Comparison of ENCODE assay signal across 19 cellular contexts in the genomic region with DNA sequence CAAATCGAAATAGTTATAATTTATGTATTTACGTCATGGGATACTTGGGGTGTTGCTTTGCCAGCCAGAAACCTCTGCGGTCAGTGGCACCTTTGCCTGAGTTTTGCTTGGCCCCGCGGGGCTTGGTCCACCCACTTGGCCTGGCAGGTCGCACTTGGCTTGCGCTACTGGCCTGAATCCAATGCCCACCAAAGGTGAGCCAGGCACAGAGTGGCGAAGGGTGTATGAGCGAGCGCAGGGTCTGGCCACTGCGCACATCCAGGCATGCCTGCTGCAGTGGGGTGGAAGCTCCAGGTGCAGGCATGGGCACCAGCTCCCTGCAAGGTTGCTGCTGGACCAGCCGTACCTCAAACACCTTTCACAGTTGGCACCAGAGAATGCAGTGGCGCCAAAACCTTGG.
DNase-seq lines count a peak whose midpoint lies in the region; ATAC-seq, FAIRE-seq and TF ChIP-seq lines count a peak whose summit lies in the region.
"Had no signal": no experiment of that assay in that cellular context is flagged by ENCODE, and none has a peak within 500 bp of the region (broad histone marks: within the 10 kb centered on the region; RNA-seq: fewer than 3 reads in every experiment).

No MANE protein-coding gene starts in this region.

- no peaks in the 10 kb centered on the region for H3K36me3 Mint-ChIP-seq in chondrocyte (ENCODE audit: low read depth)
- H3K36me3 Mint-ChIP-seq in type B pancreatic cell = no peaks in the 10 kb centered on the region
- no peaks in the 10 kb centered on the region for H3K36me3 Mint-ChIP-seq in activated naive CD4-positive, alpha-beta T cell treated with anti-CD3 and anti-CD28 coated beads for 36 hours (ENCODE audit: low read depth)
- H3K36me3 Mint-ChIP-seq: CD4-positive, alpha-beta memory T cell had no signal

- no peak overlapping the region for H3K4me3 ChIP-seq in kidney (ENCODE audit: low read length in 2 of 2)
- peak overlapping the region; percentile 53 for H3K4me3 ChIP-seq in trophoblast cell (ENCODE audit: low read depth, low read length)
- H3K4me3 ChIP-seq in upper lobe of right lung = no peak overlapping the region
- H3K4me3 ChIP-seq: GM12878, GM23338 had no signal

- TF ChIP-seq CTCF in chondrocyte (IDR thresholded peaks at IDR 0.05) (no peak), kidney (IDR thresholded peaks at IDR 0.05; ENCODE audit: borderline replicate concordance, extremely low read depth, insufficient read depth) (no peak), upper lobe of right lung (IDR thresholded peaks at IDR 0.05) (no peak), type B pancreatic cell (conservative IDR thresholded peaks at IDR 0.05) (no peak)

- no peaks in the 10 kb centered on the region for H3K27me3 Mint-ChIP-seq in chondrocyte (ENCODE audit: low read depth)
- no peaks in the 10 kb centered on the region for H3K27me3 Mint-ChIP-seq in type B pancreatic cell
- no peaks in the 10 kb centered on the region for H3K27me3 Mint-ChIP-seq in activated naive CD4-positive, alpha-beta T cell treated with anti-CD3 and anti-CD28 coated beads for 36 hours (ENCODE audit: low read depth)
- H3K27me3 Mint-ChIP-seq: CD4-positive, alpha-beta memory T cell had no signal

- H3K9ac ChIP-seq in kidney (ENCODE audit: low read length in 2 of 2) (no peak overlapping the region), trophoblast cell (ENCODE audit: low read length) (peak overlapping the region; percentile 69)

- H3K9me3 Mint-ChIP-seq in chondrocyte (ENCODE audit: low read depth) (no peaks in the 10 kb centered on the region), type B pancreatic cell (no peaks in the 10 kb centered on the region)
- no peaks in the 10 kb centered on the region for H3K9me3 Mint-ChIP-seq in activated naive CD4-positive, alpha-beta T cell treated with anti-CD3 and anti-CD28 coated beads for 36 hours

- no peak overlapping the region for H4K8ac ChIP-seq in trophoblast cell (ENCODE audit: low read depth, low read length)

- CTCF ChIA-PET in activated naive CD4-positive, alpha-beta T cell treated with anti-CD3 and anti-CD28 coated beads for 36 hours (lab: Charles Lee) = no interaction called here

- no peak overlapping the region for H2BK120ac ChIP-seq in trophoblast cell (ENCODE audit: insufficient read depth, low read length, poor library complexity)

- H3K14ac ChIP-seq in trophoblast cell (ENCODE audit: low read length) = no peak overlapping the region

- H3K4ac ChIP-seq in trophoblast cell (ENCODE audit: low read depth, low read length) = no peak overlapping the region

- H4K91ac ChIP-seq in trophoblast cell (ENCODE audit: low read depth, low read length) = no peak overlapping the region

- no peaks in the 10 kb centered on the region for H3K4me1 ChIP-seq in kidney (ENCODE audit: control insufficient read depth in 1 of 2, insufficient read depth in 1 of 2, low read depth in 1 of 2, low read length in 2 of 2)
- H3K4me1 ChIP-seq in trophoblast cell (ENCODE audit: control insufficient read depth in 1 of 2, insufficient read depth in 2 of 2, low read length in 2 of 2) = no peaks in the 10 kb centered on the region
- no peaks in the 10 kb centered on the region for H3K4me1 ChIP-seq in upper lobe of right lung

- H3K4me1 Mint-ChIP-seq in chondrocyte (ENCODE audit: low read depth) (no peaks in the 10 kb centered on the region), type B pancreatic cell (ENCODE audit: unreplicated experiment) (no peaks in the 10 kb centered on the region)
- H3K4me1 Mint-ChIP-seq in activated naive CD4-positive, alpha-beta T cell treated with anti-CD3 and anti-CD28 coated beads for 36 hours (ENCODE audit: low read depth) = no peaks in the 10 kb centered on the region
- H3K4me1 Mint-ChIP-seq: CD4-positive, alpha-beta memory T cell; GM23338; H9 had no signal

- no peak overlapping the region for H3K23ac ChIP-seq in trophoblast cell (ENCODE audit: low read length)

- H3K9me3 ChIP-seq in kidney (ENCODE audit: control insufficient read depth in 1 of 2, low read length in 2 of 2) = no peaks in the 10 kb centered on the region
- peaks cover 2% of the 10 kb centered on the region for H3K9me3 ChIP-seq in trophoblast cell (ENCODE audit: insufficient read depth, low read depth, low read length)
- no peaks in the 10 kb centered on the region for H3K9me3 ChIP-seq in upper lobe of right lung

- H2AFZ ChIP-seq in trophoblast cell (ENCODE audit: insufficient read depth, low read length, poor library complexity) = no peak overlapping the region
- H2AFZ ChIP-seq: GM23338 had no signal

- ATAC-seq in upper lobe of right lung = peak; percentile 20
- ATAC-seq: GM12878, GM23338, HCT116 had no signal

- H3K27ac ChIP-seq in kidney (ENCODE audit: low read depth in 2 of 2, low read length in 2 of 2) (no peak overlapping the region), trophoblast cell (ENCODE audit: low read depth, low read length) (no peak overlapping the region), upper lobe of right lung (no peak overlapping the region)

- no peaks in the 10 kb centered on the region for H3K27me3 ChIP-seq in trophoblast cell (ENCODE audit: insufficient read depth, low read length)
- no peaks in the 10 kb centered on the region for H3K27me3 ChIP-seq in upper lobe of right lung

- H3K4me2 ChIP-seq in trophoblast cell (ENCODE audit: low read length) = no peak overlapping the region
- H3K4me2 ChIP-seq: GM23338 had no signal

- DNase-seq in chondrocyte (ENCODE audit: low spot score) (peak; percentile 66), kidney (peak; percentile 49), trophoblast cell (no peak), upper lobe of right lung (no peak), type B pancreatic cell (ENCODE audit: extremely low spot score, unreplicated experiment) (no peak)
- DNase-seq in activated T-cell treated with anti-CD3 and anti-CD28 coated beads, Interleukin-2, amount 50 U/mL, for 1 hour = no peak
- no peak for DNase-seq in activated naive CD4-positive, alpha-beta T cell treated with anti-CD3 and anti-CD28 coated beads for 36 hours
- DNase-seq: C1 segment of cervical spinal cord; Calu3; CD4-positive, alpha-beta memory T cell; COR-L47; DMS153; DND-41; H9 had no signal

- H3K27ac Mint-ChIP-seq in chondrocyte (ENCODE audit: unreplicated experiment) = no peak overlapping the region
- H3K27ac Mint-ChIP-seq in type B pancreatic cell = no peak overlapping the region
- H3K27ac Mint-ChIP-seq in activated naive CD4-positive, alpha-beta T cell treated with anti-CD3 and anti-CD28 coated beads for 36 hours = no peak overlapping the region
- H3K27ac Mint-ChIP-seq: CD4-positive, alpha-beta memory T cell; GM23338; H9 had no signal

- H2AK5ac ChIP-seq in trophoblast cell (ENCODE audit: low read length) = no peak overlapping the region

- no peak for FAIRE-seq in kidney (lab: Jason Lieb, UNC)
- FAIRE-seq: G401.6, GM12878, GM19239 had no signal

- no peaks in the 10 kb centered on the region for H3K36me3 ChIP-seq in kidney (ENCODE audit: control insufficient read depth in 1 of 2, insufficient read depth in 2 of 2, low read length in 2 of 2)
- no peaks in the 10 kb centered on the region for H3K36me3 ChIP-seq in trophoblast cell (ENCODE audit: control insufficient read depth in 1 of 2, insufficient read depth in 2 of 2, low read length in 2 of 2)
- no peaks in the 10 kb centered on the region for H3K36me3 ChIP-seq in upper lobe of right lung

- H4K12ac ChIP-seq in trophoblast cell (ENCODE audit: low read depth, low read length) = no peak overlapping the region

- H3K4me3 Mint-ChIP-seq in chondrocyte (ENCODE audit: unreplicated experiment) (no peak overlapping the region), type B pancreatic cell (no peak overlapping the region)
- H3K4me3 Mint-ChIP-seq in activated naive CD4-positive, alpha-beta T cell treated with anti-CD3 and anti-CD28 coated beads for 36 hours = no peak overlapping the region
- H3K4me3 Mint-ChIP-seq: CD4-positive, alpha-beta memory T cell; GM23338; H9 had no signal

- no peaks in the 10 kb centered on the region for H3K79me2 ChIP-seq in trophoblast cell (ENCODE audit: control insufficient read depth, insufficient read depth, low read length, poor library complexity)

- no CpG with 5 or more reads among the region's 13 CpGs for WGBS in trophoblast cell (ENCODE audit: extremely low coverage, insufficient coverage, insufficient read length)

- no peak overlapping the region for H2BK5ac ChIP-seq in trophoblast cell (ENCODE audit: low read depth, low read length, poor library complexity)

- intact Hi-C loops in kidney (cut with DNase I) = no loop called here
- intact Hi-C loops in upper lobe of right lung (cut with DNase I) = no loop called here
- intact Hi-C loops in activated naive CD4-positive, alpha-beta T cell treated with anti-CD3 and anti-CD28 coated beads for 36 hours (cut with micrococcal nuclease) = no loop called here

- no peak overlapping the region for H3K18ac ChIP-seq in trophoblast cell (ENCODE audit: low read length)

- no peaks in the 10 kb centered on the region for H3K79me1 ChIP-seq in trophoblast cell (ENCODE audit: low read length)

- no peak overlapping the region for H2BK12ac ChIP-seq in trophoblast cell (ENCODE audit: low read length)

Comparison
In these comparisons a context has a peak if more than half of its experiments do, and no peak if none do; other contexts are left out.
1. DNase-seq: peak in chondrocyte (single experiment) and kidney (single experiment); none in trophoblast cell (0 of 2), upper lobe of right lung (single experiment), type B pancreatic cell (single experiment), activated T-cell treated with anti-CD3 and anti-CD28 coated beads, Interleukin-2, amount 50 U/mL, for 1 hour (single experiment) and activated naive CD4-positive, alpha-beta T cell treated with anti-CD3 and anti-CD28 coated beads for 36 hours (single experiment).